9 cellular contexts compared by ENCODE assay signal in genomic region chr4:111631157-111631999, GRCh38.
DNase-seq lines count a peak whose midpoint lies in the region; ATAC-seq, FAIRE-seq and TF ChIP-seq lines count a peak whose summit lies in the region.
"Had no signal": no experiment of that assay in that cellular context is flagged by ENCODE, and none has a peak within 500 bp of the region (broad histone marks: within the 10 kb centered on the region; RNA-seq: fewer than 3 reads in every experiment).

No MANE protein-coding gene starts in this region.

- H3K27me3 ChIP-seq in PC-3 (ENCODE audit: low read length) (peaks cover 22% of the 10 kb centered on the region), hepatocyte (no peaks in the 10 kb centered on the region), spleen (replicated peaks in 1 of 7) (peaks cover 0 to 5% (median 0%) of the 10 kb centered on the region in 7 donors)
- H3K27me3 ChIP-seq: SJSA1 had no signal

- H3K36me3 ChIP-seq in PC-3 (ENCODE audit: low read depth, low read length) (no peaks in the 10 kb centered on the region), hepatocyte (replicated peaks; ENCODE audit: insufficient read depth, low read depth) (no peaks in the 10 kb centered on the region), spleen (no peaks in the 10 kb centered on the region)
- H3K36me3 ChIP-seq: SJSA1 had no signal

- intact Hi-C loops in PC-3 (cut with micrococcal nuclease): loop anchor here (2.0 to 5.0 kb wide), 5 partner anchors 349 to 1634 kb away; no protein-coding TSS in a partner anchor
- intact Hi-C loops in spleen (cut with DNase I; ENCODE audit: low total_unique reads): no loop called here

- no peaks in the 10 kb centered on the region for H4K20me1 ChIP-seq in PC-3 (ENCODE audit: low read length)
- no peaks in the 10 kb centered on the region for H4K20me1 ChIP-seq in hepatocyte (ENCODE audit: insufficient read depth, poor library complexity, severe bottlenecking)

- H2AFZ ChIP-seq in PC-3 (ENCODE audit: low read length) (no peak overlapping the region), hepatocyte (no peak overlapping the region)

- H3K27ac ChIP-seq in PC-3 (ENCODE audit: low read length): no peak overlapping the region
- H3K27ac ChIP-seq in hepatocyte: no peak overlapping the region
- H3K27ac ChIP-seq in spleen: no peak overlapping the region
- H3K27ac ChIP-seq: SJSA1 had no signal

- H3K4me1 ChIP-seq in PC-3 (ENCODE audit: insufficient read depth, low read length) (no peaks in the 10 kb centered on the region), hepatocyte (ENCODE audit: insufficient read depth) (no peaks in the 10 kb centered on the region), spleen (no peaks in the 10 kb centered on the region)
- H3K4me1 ChIP-seq: SJSA1 had no signal

- whole genome bisulfite sequencing in hepatocyte (ENCODE audit: low lambda C conversion rate, missing lambda C conversion rate): 63% methylated on average over 2 of the region's 2 CpGs
- 68 to 91% (median 74%) methylated on average over 2 of the region's 2 CpGs for WGBS in spleen, 5 donors

- BruUV-seq in PC-3 (replicated peaks; lab: Mats Ljungman, UMichigan): no TSS peak

- POLR2A ChIA-PET in PC-3 (lab: Charles Lee; ENCODE audit: unreplicated experiment): no interaction called here

- no peaks in the 10 kb centered on the region for H3K9me3 ChIP-seq in PC-3 (ENCODE audit: low read length)
- H3K9me3 ChIP-seq in hepatocyte (ENCODE audit: low read depth): no peaks in the 10 kb centered on the region
- no peaks in the 10 kb centered on the region for H3K9me3 ChIP-seq in spleen
- H3K9me3 ChIP-seq: SJSA1 had no signal

- H3K79me2 ChIP-seq in PC-3 (ENCODE audit: low read length): no peaks in the 10 kb centered on the region
- H3K79me2 ChIP-seq in hepatocyte: no peaks in the 10 kb centered on the region

- no peak for FAIRE-seq in urothelium cell line (lab: Jason Lieb, UNC)

- DNase-seq in DMS114 treated with DMSO at 0.1 percent for 48 hours (lab: John Stamatoyannopoulos, UW; ENCODE audit: unreplicated experiment): peak; percentile 17
- peak; percentile 36 for DNase-seq in PC-3
- DNase-seq in hepatocyte (ENCODE audit: low spot score): peak; percentile 39
- DNase-seq in NCI-H2029 treated with DMSO at 0.1 percent for 48 hours (lab: John Stamatoyannopoulos, UW): no peak
- DNase-seq in spleen: no peak
- DNase-seq in urothelium cell line (ENCODE audit: low spot score): no peak

- ATAC-seq in GM21360 (IDR thresholded peaks at IDR 0.05; ENCODE audit: unreplicated experiment): peak; percentile 57
- ATAC-seq in PC-3: no peak
- ATAC-seq in HG03565 (IDR thresholded peaks at IDR 0.05; ENCODE audit: unreplicated experiment): no peak

- H3K4me3 ChIP-seq in PC-3 (ENCODE audit: low read length) (no peak overlapping the region), hepatocyte (no peak overlapping the region), spleen (no peak overlapping the region)
- H3K4me3 ChIP-seq: SJSA1 had no signal

- CTCF ChIA-PET in PC-3 (lab: Charles Lee): interaction anchor here (1.0 kb wide), 1 partner anchor 495 kb away, joined by 4 read pairs; no protein-coding TSS in a partner anchor

- no peak overlapping the region for H3K9ac ChIP-seq in PC-3 (ENCODE audit: low read length)

- no peaks in the 10 kb centered on the region for H3K9me2 ChIP-seq in PC-3 (replicated peaks; ENCODE audit: low read length)
- no peaks in the 10 kb centered on the region for H3K9me2 ChIP-seq in hepatocyte (replicated peaks; ENCODE audit: insufficient read depth)

- TF ChIP-seq CTCF in PC-3 (conservative IDR thresholded peaks at IDR 0.05; ENCODE audit: low read depth, low read length) (peak; percentile 57), hepatocyte (IDR thresholded peaks at IDR 0.05; ENCODE audit: poor library complexity) (peak; percentile 57), spleen (IDR thresholded peaks at IDR 0.05 in 8 of 11, conservative IDR thresholded peaks at IDR 0.05 in 3 of 11) (peak in 1 of 11 experiments; percentile 18)

- H3K4me2 ChIP-seq in PC-3 (ENCODE audit: low read length) (no peak overlapping the region), hepatocyte (no peak overlapping the region)

- no peaks in the 10 kb centered on the region for H3F3A ChIP-seq in PC-3 (ENCODE audit: low read length, unreplicated experiment)

- no peak for TF ChIP-seq POLR2A in spleen (IDR thresholded peaks at IDR 0.05)

Comparison
In these comparisons a context has a peak if more than half of its experiments do, and no peak if none do; other contexts are left out.
1. DNase-seq: peak in DMS114 treated with DMSO at 0.1 percent for 48 hours (single experiment), PC-3 (single experiment) and hepatocyte (single experiment); none in NCI-H2029 treated with DMSO at 0.1 percent for 48 hours (single experiment), spleen (single experiment) and urothelium cell line (single experiment).